In the genomic region with DNA sequence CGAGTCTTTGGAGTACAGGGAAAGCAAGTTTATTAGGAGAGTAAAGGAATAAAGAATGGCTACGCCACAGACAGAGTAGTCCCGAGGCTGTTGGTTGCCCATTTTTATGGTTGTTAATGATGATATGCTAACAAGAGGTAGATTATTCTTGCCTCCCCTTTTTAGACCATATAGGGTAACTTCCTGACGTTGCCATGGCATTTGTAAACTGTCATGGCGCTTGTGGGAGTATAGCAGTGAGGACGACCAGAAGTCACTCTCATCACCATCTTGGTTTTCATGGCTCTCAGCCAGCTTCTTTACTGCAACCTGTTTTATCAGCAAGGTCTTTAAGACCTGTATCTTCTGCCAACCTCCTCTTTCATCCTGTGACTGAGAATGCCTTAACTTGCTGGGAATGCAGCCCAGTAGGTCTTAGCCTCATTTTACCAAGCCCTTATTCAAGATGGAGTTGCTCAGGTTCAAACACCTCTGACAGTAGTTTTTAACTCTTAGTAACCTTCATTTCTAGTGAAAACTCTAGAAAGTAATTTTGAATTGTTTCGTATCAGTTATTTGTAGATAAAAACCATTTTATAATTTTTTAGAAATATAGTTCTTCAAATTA, we compare ENCODE assay signal across 22 cellular contexts. TPM values are rescaled to one million over a fixed set of nuclear protein-coding genes. Genes with fewer than 3 reads are reported as not detected.
A peak's percentile ranks its signal among the peaks of the same experiment; 100 is the strongest.
DNase-seq lines count a peak whose midpoint lies in the region; ATAC-seq, FAIRE-seq and TF ChIP-seq lines count a peak whose summit lies in the region.
"Had no signal": no experiment of that assay in that cellular context is flagged by ENCODE, and none has a peak within 500 bp of the region (broad histone marks: within the 10 kb centered on the region; RNA-seq: fewer than 3 reads in every experiment).

No MANE protein-coding gene starts in this region.

- ATAC-seq in pancreas (no peak), HG03159 (IDR thresholded peaks at IDR 0.05; ENCODE audit: unreplicated experiment) (no peak)
- no peak for ATAC-seq in activated CD4-positive, CD25-positive, alpha-beta regulatory T cell treated with anti-CD3 and anti-CD28 coated beads, Interleukin-2, amount 50 U/mL, for 24 hours
- ATAC-seq: GM23338 had no signal

- no peak overlapping the region for H3K9ac ChIP-seq in endodermal cell (ENCODE audit: extremely low read depth, low read length, poor library complexity, severe bottlenecking)

- H3K4me3 ChIP-seq in endodermal cell (ENCODE audit: low read length) (no peak overlapping the region), pancreas (no peak overlapping the region)
- H3K4me3 ChIP-seq: GM23338 had no signal

- WGBS in endodermal cell (ENCODE audit: insufficient coverage in 1 of 2, insufficient read length in 1 of 2), 2 experiments: 95 to 97% methylated on average over 6 of the region's 7 CpGs
- 81 to 88% methylated on average over 7 of the region's 7 CpGs for WGBS in pancreas, 2 donors

- H3K9me3 ChIP-seq in endodermal cell (ENCODE audit: control insufficient read depth, low read length) (peaks cover 1% of the 10 kb centered on the region), pancreas (no peaks in the 10 kb centered on the region)
- H3K9me3 ChIP-seq: BE2C had no signal

- no peaks in the 10 kb centered on the region for H3K36me3 Mint-ChIP-seq in endodermal cell (ENCODE audit: low read depth)
- H3K36me3 Mint-ChIP-seq: CD4-positive, CD25-positive, alpha-beta regulatory T cell; CD8-positive, alpha-beta memory T cell had no signal

- no peaks in the 10 kb centered on the region for H3K4me1 ChIP-seq in endodermal cell (ENCODE audit: control insufficient read depth, insufficient read depth, low read length)
- H3K4me1 ChIP-seq in pancreas: no peaks in the 10 kb centered on the region
- H3K4me1 ChIP-seq: BE2C had no signal

- no peaks in the 10 kb centered on the region for H3K27me3 Mint-ChIP-seq in endodermal cell (ENCODE audit: insufficient read depth)
- H3K27me3 Mint-ChIP-seq: CD4-positive, CD25-positive, alpha-beta regulatory T cell; CD8-positive, alpha-beta memory T cell had no signal

- no peaks in the 10 kb centered on the region for H3K9me3 Mint-ChIP-seq in endodermal cell
- H3K9me3 Mint-ChIP-seq: CD8-positive, alpha-beta memory T cell had no signal

- H3K36me3 ChIP-seq in endodermal cell (ENCODE audit: control insufficient read depth, insufficient read depth, low read length) (no peaks in the 10 kb centered on the region), pancreas (no peaks in the 10 kb centered on the region)
- H3K36me3 ChIP-seq: BE2C had no signal

- no peak overlapping the region for H3K4me3 Mint-ChIP-seq in endodermal cell
- H3K4me3 Mint-ChIP-seq: CD4-positive, CD25-positive, alpha-beta regulatory T cell; CD8-positive, alpha-beta memory T cell; GM23338 had no signal

- H3K27ac ChIP-seq in endodermal cell (ENCODE audit: low read depth, low read length) (no peak overlapping the region), pancreas (no peak overlapping the region)

- H3K27me3 ChIP-seq in endodermal cell (ENCODE audit: control insufficient read depth, insufficient read depth, low read length, poor library complexity, severe bottlenecking) (no peaks in the 10 kb centered on the region), pancreas (no peaks in the 10 kb centered on the region)

- intact Hi-C loops in pancreas (cut with DNase I): no loop called here

- no peak for TF ChIP-seq CTCF in endodermal cell (conservative IDR thresholded peaks at IDR 0.05)
- TF ChIP-seq CTCF in pancreas (IDR thresholded peaks at IDR 0.05): no peak

- no peak overlapping the region for H3K27ac Mint-ChIP-seq in endodermal cell
- H3K27ac Mint-ChIP-seq: CD4-positive, CD25-positive, alpha-beta regulatory T cell; CD8-positive, alpha-beta memory T cell had no signal

- H3K4me1 Mint-ChIP-seq in endodermal cell: peaks cover 19% of the 10 kb centered on the region

- DNase-seq in RCC 7860 (ENCODE audit: low spot score): no peak
- DNase-seq in endodermal cell: peak; percentile 24
- no peak for DNase-seq in pancreas
- DNase-seq in activated T-cell treated with anti-CD3 and anti-CD28 coated beads, Interleukin-2, amount 50 U/mL, for 1 hour: no peak
- DNase-seq: ACHN; BE2C; C1 segment of cervical spinal cord; CD4-positive, CD25-positive, alpha-beta regulatory T cell; CD8-positive, alpha-beta memory T cell; COR-L47; DMS 273 treated with DMSO at 0.1 percent for 48 hours; DMS53; DND-41; EL; H7 had no signal

- FAIRE-seq in G401.6 (lab: Jason Lieb, UNC): peak; percentile 93
- peak; percentile 45 for FAIRE-seq in RCC 7860 (lab: Jason Lieb, UNC)
- FAIRE-seq in pancreas (lab: Jason Lieb, UNC): peak; percentile 57
- FAIRE-seq: GM12891 had no signal

RNA-seq across cellular contexts. Expression of a gene that starts 26.2 kb away (rescaled TPM):
- total RNA-seq in endodermal cell: 1 to 10 TPM in 1 of 2 donors, under 1 TPM in 1; 0.95 to 1.4 TPM
- 3.6 TPM for polyA plus RNA-seq in endodermal cell (2013, experiment 1 of 2)
- 2.6 TPM for polyA plus RNA-seq in endodermal cell (2013, experiment 2 of 2)
- under 1 TPM in 3 of 6 donors, not detected in 3; 0.26 to 0.47 (median 0.46) TPM for total RNA-seq in pancreas
- polyA plus RNA-seq in pancreas: 1 to 10 TPM in 1 of 2 donors, under 1 TPM in 1; 0.27 to 1.9 TPM
- total RNA-seq: A172; CD8-positive, alpha-beta memory T cell; G401; H7 had no signal

RNA-seq across cellular contexts. Expression of a gene that starts 53.1 kb away (rescaled TPM):
- total RNA-seq in endodermal cell (10 to 100 TPM; 57.3 to 62.2 TPM), pancreas (10 to 100 TPM; 11.8 to 24.3 (median 17.7) TPM)
- polyA plus RNA-seq in endodermal cell (2013, experiment 1 of 2): 52.9 TPM
- 55.5 TPM for polyA plus RNA-seq in endodermal cell (2013, experiment 2 of 2)
- polyA plus RNA-seq in pancreas: 10 to 100 TPM; 36.0 to 36.2 TPM
